1 cellular context compared by ENCODE assay signal in the genomic region with DNA sequence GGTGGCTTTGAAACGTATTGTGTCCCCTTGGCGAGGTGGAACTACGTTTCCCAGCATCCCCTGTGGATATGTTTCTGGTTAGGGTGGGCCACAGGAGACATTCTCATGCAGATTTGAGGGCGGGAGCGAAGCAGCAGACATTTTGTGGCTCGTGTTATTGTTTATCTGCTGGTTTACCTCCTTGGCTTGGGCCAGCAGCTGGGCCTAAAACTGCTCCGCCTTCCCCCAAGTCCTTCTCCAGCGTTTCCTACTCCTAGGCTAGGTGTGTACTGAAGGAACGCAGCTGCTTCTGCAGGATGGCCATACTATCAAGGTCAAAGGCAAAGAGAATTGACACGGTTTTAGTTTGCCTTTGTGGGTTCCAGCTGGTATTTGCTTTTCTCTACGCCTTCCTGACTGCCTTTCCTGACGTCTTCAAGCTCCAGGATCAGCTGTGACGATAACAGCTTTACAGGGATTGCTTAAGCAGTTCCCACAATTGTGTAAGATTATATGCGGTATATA.
TF ChIP-seq lines count a peak whose summit lies in the region.

No MANE protein-coding gene starts in this region.

TF ChIP-seq in HepG2, 621 proteins besides CTCF, POLR2A, EP300 and RAD21 (continued from another document):
- TF ChIP-seq, protein P1, sequence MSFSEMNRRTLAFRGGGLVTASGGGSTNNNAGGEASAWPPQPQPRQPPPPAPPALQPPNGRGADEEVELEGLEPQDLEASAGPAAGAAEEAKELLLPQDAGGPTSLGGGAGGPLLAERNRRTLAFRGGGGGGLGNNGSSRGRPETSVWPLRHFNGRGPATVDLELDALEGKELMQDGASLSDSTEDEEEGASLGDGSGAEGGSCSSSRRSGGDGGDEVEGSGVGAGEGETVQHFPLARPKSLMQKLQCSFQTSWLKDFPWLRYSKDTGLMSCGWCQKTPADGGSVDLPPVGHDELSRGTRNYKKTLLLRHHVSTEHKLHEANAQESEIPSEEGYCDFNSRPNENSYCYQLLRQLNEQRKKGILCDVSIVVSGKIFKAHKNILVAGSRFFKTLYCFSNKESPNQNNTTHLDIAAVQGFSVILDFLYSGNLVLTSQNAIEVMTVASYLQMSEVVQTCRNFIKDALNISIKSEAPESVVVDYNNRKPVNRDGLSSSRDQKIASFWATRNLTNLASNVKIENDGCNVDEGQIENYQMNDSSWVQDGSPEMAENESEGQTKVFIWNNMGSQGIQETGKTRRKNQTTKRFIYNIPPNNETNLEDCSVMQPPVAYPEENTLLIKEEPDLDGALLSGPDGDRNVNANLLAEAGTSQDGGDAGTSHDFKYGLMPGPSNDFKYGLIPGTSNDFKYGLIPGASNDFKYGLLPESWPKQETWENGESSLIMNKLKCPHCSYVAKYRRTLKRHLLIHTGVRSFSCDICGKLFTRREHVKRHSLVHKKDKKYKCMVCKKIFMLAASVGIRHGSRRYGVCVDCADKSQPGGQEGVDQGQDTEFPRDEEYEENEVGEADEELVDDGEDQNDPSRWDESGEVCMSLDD (CRISPR knock-in tag; IDR thresholded peaks at IDR 0.05; ENCODE audit: borderline replicate concordance), result no peak
- TF ChIP-seq PPARG (CRISPR knock-in tag; conservative IDR thresholded peaks at IDR 0.05), result no peak
- TF ChIP-seq PRDM10 (CRISPR knock-in tag; IDR thresholded peaks at IDR 0.05; ENCODE audit: low read depth), result no peak
- no peak for TF ChIP-seq KDM3A (CRISPR knock-in tag; IDR thresholded peaks at IDR 0.05; ENCODE audit: low read depth)
- TF ChIP-seq AGO2 (optimal IDR thresholded peaks at IDR 0.05; ENCODE audit: low read depth, low read length), result no peak
- no peak for TF ChIP-seq POLR2AphosphoS5 (IDR thresholded peaks at IDR 0.05; ENCODE audit: low read depth, low read length)
- no peak for TF ChIP-seq ZNF136 (CRISPR knock-in tag; IDR thresholded peaks at IDR 0.05; ENCODE audit: low read depth)
- peak; percentile 5 for TF ChIP-seq TEAD3 (CRISPR knock-in tag; optimal IDR thresholded peaks at IDR 0.05; ENCODE audit: borderline replicate concordance)
- no peak for TF ChIP-seq DBP (CRISPR knock-in tag; IDR thresholded peaks at IDR 0.05; ENCODE audit: not compliant biosample characterization)
- peak; percentile 49; the same call in 1 of the 2 replicates for TF ChIP-seq CEBPB (IDR thresholded peaks at IDR 0.05; ENCODE audit: borderline replicate concordance, low read depth, low read length)
- TF ChIP-seq ZNF317 (CRISPR knock-in tag; IDR thresholded peaks at IDR 0.05), result no peak
- no peak for TF ChIP-seq ZNF577 (CRISPR knock-in tag; IDR thresholded peaks at IDR 0.05; ENCODE audit: borderline replicate concordance, low read depth)
- TF ChIP-seq ZNF318 (CRISPR knock-in tag; IDR thresholded peaks at IDR 0.05), result no peak
- TF ChIP-seq FOSL2 (CRISPR knock-in tag; IDR thresholded peaks at IDR 0.05), result 0 out of 2 replicates have a peak, but pooled peaks have one; percentile 9
- no peak for TF ChIP-seq ZBTB3 (CRISPR knock-in tag; IDR thresholded peaks at IDR 0.05; ENCODE audit: borderline replicate concordance, low read depth)
- TF ChIP-seq ZSCAN31 (CRISPR knock-in tag; IDR thresholded peaks at IDR 0.05; ENCODE audit: low read depth), result no peak
- TF ChIP-seq ZNF660 (CRISPR knock-in tag; IDR thresholded peaks at IDR 0.05; ENCODE audit: borderline replicate concordance, low read depth), result no peak
- TF ChIP-seq ZBTB21 (CRISPR knock-in tag; IDR thresholded peaks at IDR 0.05), result peak; percentile 62; the same call in 1 of the 2 replicates
